ENCODE assay signal across 10 cellular contexts in genomic region chr16:2726923-2727322, GRCh38. TPM values are rescaled to one million over a fixed set of nuclear protein-coding genes. Genes with fewer than 3 reads are reported as not detected.
"Had no signal": no experiment of that assay in that cellular context is flagged by ENCODE, and none has a peak within 500 bp of the region (broad histone marks: within the 10 kb centered on the region; RNA-seq: fewer than 3 reads in every experiment).

No MANE protein-coding gene starts in this region.

- FAIRE-seq: K562 had no signal

- H3K27ac Mint-ChIP-seq: HFFc6 had no signal

- ATAC-seq: K562 had no signal

- H3K4me3 Mint-ChIP-seq: HFFc6 had no signal

- DNase-seq: GM23248, GOT3, H7, HCEC 1CT, HFFc6, IMR-90, KG1 had no signal

- H3K4me3 ChIP-seq: GM23248, K562 had no signal

- H3K9me3 Mint-ChIP-seq: HFFc6 had no signal

- H3K27ac ChIP-seq: GM23248, HL-60 had no signal

- H2AFZ ChIP-seq: GM23248 had no signal

- H3K9ac ChIP-seq: GM23248 had no signal

RNA-seq across cellular contexts. Expression of gene PRSS27, which starts 6.9 kb away (rescaled TPM):
- total RNA-seq: HT1080 had no signal
